In the genomic region with DNA sequence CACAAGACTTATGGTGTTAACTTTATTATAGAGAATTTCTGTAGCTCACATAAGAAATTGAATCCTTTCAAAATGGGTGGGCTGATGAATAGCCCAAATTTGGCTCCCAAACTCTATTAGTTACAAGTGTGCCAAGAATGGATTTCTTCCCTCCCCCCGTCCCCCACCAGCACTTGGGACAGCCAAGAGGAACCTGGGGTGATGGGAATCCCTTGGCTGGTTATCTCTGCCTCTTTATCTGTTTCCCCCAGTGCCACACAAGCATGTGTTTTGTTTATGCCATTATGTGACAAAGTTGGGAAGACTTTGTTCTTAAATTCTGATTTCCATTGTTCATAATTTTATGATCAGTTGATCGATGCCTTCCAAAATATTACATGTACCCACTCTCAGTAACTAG, we compare ENCODE assay signal across 16 cellular contexts. TPM values are rescaled to one million over a fixed set of nuclear protein-coding genes. Genes with fewer than 3 reads are reported as not detected.
A peak's percentile ranks its signal among the peaks of the same experiment; 100 is the strongest.
DNase-seq lines count a peak whose midpoint lies in the region; ATAC-seq and TF ChIP-seq lines count a peak whose summit lies in the region.
"Had no signal": no experiment of that assay in that cellular context is flagged by ENCODE, and none has a peak within 500 bp of the region (broad histone marks: within the 10 kb centered on the region; RNA-seq: fewer than 3 reads in every experiment).

No MANE protein-coding gene starts in this region.

- no peak overlapping the region for H3K9ac ChIP-seq in mammary epithelial cell (ENCODE audit: insufficient read depth, low read length)

- H3K36me3 Mint-ChIP-seq in MCF 10A (ENCODE audit: insufficient read depth, unreplicated experiment) (peaks cover 6% of the 10 kb centered on the region), nephron (ENCODE audit: low read depth) (peaks cover 8% of the 10 kb centered on the region)

- no peaks in the 10 kb centered on the region for H3K9me3 ChIP-seq in mammary epithelial cell (replicated peaks; ENCODE audit: insufficient read depth, low read length)

- no peaks in the 10 kb centered on the region for H3K36me3 ChIP-seq in mammary epithelial cell (ENCODE audit: insufficient read depth, low read length)
- H3K36me3 ChIP-seq in urinary bladder (ENCODE audit: insufficient read depth): no peaks in the 10 kb centered on the region

- CTCF ChIA-PET in MCF 10A (lab: Yijun Ruan, JAX) (interaction anchor here (0.8 to 2.1 kb wide), 7 partner anchors 14 to 415 kb away, joined by 3 to 11 read pairs (median 5); a partner anchor contains a TSS), mammary epithelial cell (lab: Charles Lee; ENCODE audit: low non-redundant PET) (interaction anchor here (0.6 kb wide), 2 partner anchors 213 to 424 kb away, joined by 3 to 4 read pairs; no protein-coding TSS in a partner anchor)

- in situ Hi-C loops in mammary epithelial cell (cut with MboI; ENCODE audit: low sequenced_read_pairs in 2 of 2): no loop called here

- no peaks in the 10 kb centered on the region for H3K27me3 Mint-ChIP-seq in MCF 10A (ENCODE audit: insufficient read depth, unreplicated experiment)
- no peaks in the 10 kb centered on the region for H3K27me3 Mint-ChIP-seq in nephron (ENCODE audit: low read depth)
- H3K27me3 Mint-ChIP-seq: CD4-positive, alpha-beta T cell had no signal

- BruUV-seq in MCF 10A (replicated peaks; lab: Mats Ljungman, UMichigan) (no TSS peak), mammary epithelial cell (replicated peaks; lab: Mats Ljungman, UMichigan) (no TSS peak)

- H3K27ac Mint-ChIP-seq in MCF 10A (ENCODE audit: low read depth, unreplicated experiment) (peak overlapping the region; percentile 68), nephron (peak overlapping the region in 2 of 3 experiments; percentile 2 to 3)
- H3K27ac Mint-ChIP-seq: CD4-positive, alpha-beta T cell; nephron progenitor cell; T-helper 2 cell treated with Interferon-gamma antibody and Interleukin-4, amounts not matched to agents 5 μg/mL and 100 μg/mL, for 36 hours had no signal

- intact Hi-C loops in MCF 10A (cut with micrococcal nuclease) (loop anchor here (1.0 to 5.0 kb wide), 2 partner anchors 76 to 196 kb away; no protein-coding TSS in a partner anchor), mammary epithelial cell (cut with micrococcal nuclease) (no loop called here)

- H2AFZ ChIP-seq in mammary epithelial cell (ENCODE audit: low read depth, low read length): no peak overlapping the region

- DNase-seq in MCF 10A (ENCODE audit: unreplicated experiment) (no peak), mammary epithelial cell (no peak), erythroblast (lab: John Stamatoyannopoulos, UW) (peak; percentile 21 to 56), HT-29 (ENCODE audit: low spot score) (no peak)
- no peak for DNase-seq in stimulated activated CD4-positive, alpha-beta T cell treated with anti-CD3 and anti-CD28 coated beads, Interleukin-4, amount 100 ng/mL, for 1 hour
- DNase-seq: 8988T; CD4-positive, alpha-beta T cell; cerebellar nuclear complex; DMS79 treated with DMSO at 0.1 percent for 48 hours; H9; nephron progenitor cell; stimulated activated CD4-positive, alpha-beta T cell treated with anti-CD3 and anti-CD28 coated beads, Interleukin-2, amount 100 ng/mL, for 48 hours had no signal

- H3K4me3 Mint-ChIP-seq in MCF 10A (ENCODE audit: unreplicated experiment): no peak overlapping the region
- no peak overlapping the region for H3K4me3 Mint-ChIP-seq in nephron
- H3K4me3 Mint-ChIP-seq: CD4-positive, alpha-beta T cell; H9; nephron progenitor cell; T-helper 2 cell treated with Interferon-gamma antibody and Interleukin-4, amounts not matched to agents 5 μg/mL and 100 μg/mL, for 36 hours had no signal

- TF ChIP-seq POLR2A in erythroblast (IDR thresholded peaks at IDR 0.05; ENCODE audit: low read length): no peak

- dilution Hi-C loops in mammary epithelial cell (cut with HindIII; ENCODE audit: low sequenced_read_pairs): no loop called here

- no peak overlapping the region for H3K4me2 ChIP-seq in mammary epithelial cell (ENCODE audit: insufficient read depth, low read depth, low read length)

- no peaks in the 10 kb centered on the region for H4K20me1 ChIP-seq in mammary epithelial cell (ENCODE audit: insufficient read depth, low read length)

- WGBS in mammary epithelial cell (ENCODE audit: low coverage, missing lambda C conversion rate): 53% methylated on average over 2 of the region's 2 CpGs
- WGBS in urinary bladder: 42% methylated on average over 2 of the region's 2 CpGs

- ATAC-seq in HG02870 (IDR thresholded peaks at IDR 0.05; ENCODE audit: unreplicated experiment): no peak

- no peaks in the 10 kb centered on the region for H3K4me1 ChIP-seq in mammary epithelial cell (ENCODE audit: insufficient read depth, low read length)
- H3K4me1 ChIP-seq in urinary bladder (ENCODE audit: insufficient read depth): no peaks in the 10 kb centered on the region

- H3K4me1 Mint-ChIP-seq in MCF 10A (ENCODE audit: insufficient read depth, unreplicated experiment): no peaks in the 10 kb centered on the region
- H3K4me1 Mint-ChIP-seq in nephron: peaks cover 18% of the 10 kb centered on the region

- H3K79me2 ChIP-seq in mammary epithelial cell (ENCODE audit: insufficient read depth, low read length): peaks cover 59% of the 10 kb centered on the region

- no peaks in the 10 kb centered on the region for H3K27me3 ChIP-seq in mammary epithelial cell (ENCODE audit: insufficient read depth, low read length)

- TF ChIP-seq CTCF in MCF 10A (IDR thresholded peaks at IDR 0.05; ENCODE audit: unreplicated experiment): no peak
- no peak for TF ChIP-seq CTCF in mammary epithelial cell (conservative IDR thresholded peaks at IDR 0.05 in 1 of 2, IDR thresholded peaks at IDR 0.05 in 1 of 2; ENCODE audit: extremely low read depth in 1 of 2, insufficient read depth in 1 of 2, low read depth in 1 of 2, low read length in 2 of 2)
- TF ChIP-seq CTCF in nephron (IDR thresholded peaks at IDR 0.05; ENCODE audit: unreplicated experiment in 3 of 3): no peak

- H3K4me3 ChIP-seq in mammary epithelial cell (replicated peaks in 1 of 3; ENCODE audit: insufficient read depth in 1 of 3, low read depth in 2 of 3, low read length in 3 of 3): no peak overlapping the region
- no peak overlapping the region for H3K4me3 ChIP-seq in urinary bladder (ENCODE audit: low read depth, low read length)

- no peak overlapping the region for H3K27ac ChIP-seq in mammary epithelial cell (ENCODE audit: insufficient read depth, low read depth, low read length)
- H3K27ac ChIP-seq in urinary bladder (ENCODE audit: low read depth): peak overlapping the region; percentile 59

- POLR2A ChIA-PET in MCF 10A (lab: Yijun Ruan, JAX): interaction anchor here (0.7 to 1.9 kb wide), 10 partner anchors 12 to 202 kb away, joined by 3 to 8 read pairs (median 4); no protein-coding TSS in a partner anchor

- H3K9me3 Mint-ChIP-seq in MCF 10A (ENCODE audit: unreplicated experiment): no peaks in the 10 kb centered on the region
- no peaks in the 10 kb centered on the region for H3K9me3 Mint-ChIP-seq in nephron
- H3K9me3 Mint-ChIP-seq: CD4-positive, alpha-beta T cell; H9; T-helper 2 cell treated with Interferon-gamma antibody and Interleukin-4, amounts not matched to agents 5 μg/mL and 100 μg/mL, for 36 hours had no signal

RNA-seq across cellular contexts. Expression of a gene that starts 28.3 kb away (rescaled TPM):
- total RNA-seq in MCF 10A (2022) (79.7 and 117 TPM in 2 replicates), mammary epithelial cell (10 to 100 TPM; 20.8 to 55.3 TPM), urinary bladder (14.7 TPM)
- polyA plus RNA-seq in mammary epithelial cell (24.7 TPM), urinary bladder (25.0 TPM)
- 0.67 TPM for polyA minus RNA-seq in mammary epithelial cell
- total RNA-seq in HT-29 (2014; rRNA removed; shearing (Covaris generic)): 18.3 and 25.3 TPM in 2 replicates

Comparison
In these comparisons a context has a peak if more than half of its experiments do, and no peak if none do; other contexts are left out.
1. DNase-seq: peak in erythroblast (2 of 2); none in MCF 10A (single experiment), mammary epithelial cell (single experiment), HT-29 (single experiment) and stimulated activated CD4-positive, alpha-beta T cell treated with anti-CD3 and anti-CD28 coated beads, Interleukin-4, amount 100 ng/mL, for 1 hour (single experiment).